Comparison of ENCODE assay signal across 19 cellular contexts in genomic region chr2:68237404-68237803, GRCh38. TPM values are rescaled to one million over a fixed set of nuclear protein-coding genes. Genes with fewer than 3 reads are reported as not detected.
A peak's percentile ranks its signal among the peaks of the same experiment; 100 is the strongest.
DNase-seq lines count a peak whose midpoint lies in the region; ATAC-seq and TF ChIP-seq lines count a peak whose summit lies in the region.
"Had no signal": no experiment of that assay in that cellular context is flagged by ENCODE, and none has a peak within 500 bp of the region (broad histone marks: within the 10 kb centered on the region; RNA-seq: fewer than 3 reads in every experiment).

No MANE protein-coding gene starts in this region.

- peak overlapping the region in 2 of 10 donors; percentile 7 to 18 for H3K27ac ChIP-seq in heart right ventricle
- no peak overlapping the region for H3K27ac ChIP-seq in right cardiac atrium (ENCODE audit: low read length)
- H3K27ac ChIP-seq: hepatocyte had no signal

- H3K27ac Mint-ChIP-seq in activated T-helper 1 cell treated with anti-CD3 and anti-CD28 coated beads, Interleukin-12 subunit alpha, Interleukin-12 subunit beta, Interleukin-2, Interleukin-4 antibody, amounts not matched to agents 30 ng/mL and 10 ng/mL and 1 ng/mL, durations not matched to agents 14 hours and 24 hours and 36 hours = no peak overlapping the region

- DNase-seq in heart right ventricle (no peak), cardiac septum (ENCODE audit: low spot score) (no peak), adipocyte (ENCODE audit: low read depth) (peak; percentile 73), right cardiac atrium (no peak), RPMI8226 (no peak)
- DNase-seq in activated T-helper 1 cell treated with anti-CD3 and anti-CD28 coated beads, Interleukin-12 subunit alpha, Interleukin-12 subunit beta, Interleukin-2, Interleukin-4 antibody, amounts not matched to agents 30 ng/mL and 10 ng/mL and 1 ng/mL, durations not matched to agents 14 hours and 24 hours and 36 hours (ENCODE audit: low spot score) = no peak
- DNase-seq: ACHN; activated CD4-positive, CD25-positive, alpha-beta regulatory T cell treated with anti-CD3 and anti-CD28 coated beads, Interleukin-2, amount 50 U/mL, for 72 hours; activated CD8-positive, alpha-beta memory T cell treated with anti-CD3 and anti-CD28 coated beads, Interleukin-2, amount 50 U/mL, for 4 hours; activated naive CD4-positive, alpha-beta T cell treated with anti-CD3 and anti-CD28 coated beads for 36 hours; left colon; NCI-H1436 treated with DMSO at 0.1 percent for 48 hours; stimulated activated naive B cell treated with anti-CD40 and anti-IgM and Interleukin-4, amounts not matched to agents 10 μg/mL and 1 μg/mL and 100 μg/mL, for 72 hours; T-cell had no signal

- peaks cover 56% of the 10 kb centered on the region for H3K4me1 Mint-ChIP-seq in activated T-helper 1 cell treated with anti-CD3 and anti-CD28 coated beads, Interleukin-12 subunit alpha, Interleukin-12 subunit beta, Interleukin-2, Interleukin-4 antibody, amounts not matched to agents 30 ng/mL and 10 ng/mL and 1 ng/mL, durations not matched to agents 14 hours and 24 hours and 36 hours (ENCODE audit: low read depth)

- no peaks in the 10 kb centered on the region for H3K9me3 ChIP-seq in heart right ventricle
- H3K9me3 ChIP-seq in adipocyte (ENCODE audit: control insufficient read depth, low read length) = no peaks in the 10 kb centered on the region
- no peaks in the 10 kb centered on the region for H3K9me3 ChIP-seq in right cardiac atrium (ENCODE audit: control insufficient read depth, low read length)

- H3K36me3 Mint-ChIP-seq in activated T-helper 1 cell treated with anti-CD3 and anti-CD28 coated beads, Interleukin-12 subunit alpha, Interleukin-12 subunit beta, Interleukin-2, Interleukin-4 antibody, amounts not matched to agents 30 ng/mL and 10 ng/mL and 1 ng/mL, durations not matched to agents 14 hours and 24 hours and 36 hours (ENCODE audit: low read depth) = peaks cover 6% of the 10 kb centered on the region

- ATAC-seq in heart right ventricle (peak in 5 of 8 donors; percentile 41 to 61 (median 53)), right cardiac atrium (peak; percentile 43 to 50), HG02870 (IDR thresholded peaks at IDR 0.05; ENCODE audit: unreplicated experiment) (no peak), GM19452 (IDR thresholded peaks at IDR 0.05; ENCODE audit: unreplicated experiment) (no peak)
- ATAC-seq: left colon, sciatic nerve had no signal

- 66 to 71% methylated on average over 2 of the region's 2 CpGs for WGBS in heart right ventricle, 2 donors
- WGBS in right cardiac atrium = 60% methylated on average over 2 of the region's 2 CpGs

- H3K4me1 ChIP-seq in heart right ventricle = peaks cover 4 to 98% (median 86%) of the 10 kb centered on the region in 9 donors
- peaks cover 34% of the 10 kb centered on the region for H3K4me1 ChIP-seq in adipocyte (ENCODE audit: control insufficient read depth, insufficient read depth, low read length)
- H3K4me1 ChIP-seq in right cardiac atrium (ENCODE audit: control insufficient read depth, insufficient read depth, low read length) = peaks cover 5% of the 10 kb centered on the region

- H3K27me3 Mint-ChIP-seq in activated T-helper 1 cell treated with anti-CD3 and anti-CD28 coated beads, Interleukin-12 subunit alpha, Interleukin-12 subunit beta, Interleukin-2, Interleukin-4 antibody, amounts not matched to agents 30 ng/mL and 10 ng/mL and 1 ng/mL, durations not matched to agents 14 hours and 24 hours and 36 hours (ENCODE audit: insufficient read depth) = no peaks in the 10 kb centered on the region
- H3K27me3 Mint-ChIP-seq: stimulated activated naive B cell treated with anti-CD40 and anti-IgM and Interleukin-4, amounts not matched to agents 10 μg/mL and 1 μg/mL and 100 μg/mL, for 72 hours; T-cell had no signal

- H3K36me3 ChIP-seq in heart right ventricle (no peaks in the 10 kb centered on the region), adipocyte (ENCODE audit: control insufficient read depth, insufficient read depth, low read length, severe bottlenecking) (no peaks in the 10 kb centered on the region)

- H3K9ac ChIP-seq in adipocyte (ENCODE audit: low read length) = no peak overlapping the region

- TF ChIP-seq CTCF in heart right ventricle (IDR thresholded peaks at IDR 0.05) = no peak

- no peaks in the 10 kb centered on the region for H3K9me3 Mint-ChIP-seq in activated T-helper 1 cell treated with anti-CD3 and anti-CD28 coated beads, Interleukin-12 subunit alpha, Interleukin-12 subunit beta, Interleukin-2, Interleukin-4 antibody, amounts not matched to agents 30 ng/mL and 10 ng/mL and 1 ng/mL, durations not matched to agents 14 hours and 24 hours and 36 hours
- H3K9me3 Mint-ChIP-seq: activated naive CD4-positive, alpha-beta T cell treated with anti-CD3 and anti-CD28 coated beads for 36 hours; nephron; stimulated activated naive B cell treated with anti-CD40 and anti-IgM and Interleukin-4, amounts not matched to agents 10 μg/mL and 1 μg/mL and 100 μg/mL, for 72 hours; T-cell had no signal

- intact Hi-C loops in heart right ventricle (cut with DNase I) = no loop called here
- intact Hi-C loops in cardiac septum (cut with DNase I) = no loop called here
- intact Hi-C loops in right cardiac atrium (cut with DNase I) = no loop called here
- intact Hi-C loops in activated T-helper 1 cell treated with anti-CD3 and anti-CD28 coated beads, Interleukin-12 subunit alpha, Interleukin-12 subunit beta, Interleukin-2, Interleukin-4 antibody, amounts not matched to agents 30 ng/mL and 10 ng/mL and 1 ng/mL, durations not matched to agents 14 hours and 24 hours and 36 hours (cut with micrococcal nuclease) = no loop called here

- no peak overlapping the region for H3K4me3 Mint-ChIP-seq in activated T-helper 1 cell treated with anti-CD3 and anti-CD28 coated beads, Interleukin-12 subunit alpha, Interleukin-12 subunit beta, Interleukin-2, Interleukin-4 antibody, amounts not matched to agents 30 ng/mL and 10 ng/mL and 1 ng/mL, durations not matched to agents 14 hours and 24 hours and 36 hours
- H3K4me3 Mint-ChIP-seq: activated naive CD4-positive, alpha-beta T cell treated with anti-CD3 and anti-CD28 coated beads for 36 hours; nephron; stimulated activated naive B cell treated with anti-CD40 and anti-IgM and Interleukin-4, amounts not matched to agents 10 μg/mL and 1 μg/mL and 100 μg/mL, for 72 hours had no signal

- H3K4me3 ChIP-seq in heart right ventricle (no peak overlapping the region), adipocyte (ENCODE audit: low read length) (peak overlapping the region; percentile 1), right cardiac atrium (ENCODE audit: low read length) (no peak overlapping the region)
- H3K4me3 ChIP-seq: hepatocyte had no signal

- H3K27me3 ChIP-seq in heart right ventricle (no peaks in the 10 kb centered on the region), adipocyte (replicated peaks; ENCODE audit: control insufficient read depth, insufficient read depth, low read length) (no peaks in the 10 kb centered on the region), right cardiac atrium (ENCODE audit: control insufficient read depth, insufficient read depth) (no peaks in the 10 kb centered on the region)
- H3K27me3 ChIP-seq: hepatocyte had no signal

RNA-seq across cellular contexts. Expression of gene PPP3R1, which starts 14.9 kb away (rescaled TPM):
- total RNA-seq in heart right ventricle (10 to 100 TPM; 32.5 to 46.1 (median 39.3) TPM), cardiac septum (33.4 TPM), right cardiac atrium (10 to 100 TPM; 37.9 to 46.2 (median 42.9) TPM)
- polyA plus RNA-seq in heart right ventricle (10 to 100 TPM in 1 of 2 donors, 1 to 10 TPM in 1; 8.4 to 13.3 TPM), right cardiac atrium (21.4 TPM)
- 84.2 and 85.9 TPM in 2 replicates for total RNA-seq in activated T-helper 1 cell treated with anti-CD3 and anti-CD28 coated beads, Interleukin-12 subunit alpha, Interleukin-12 subunit beta, Interleukin-2, Interleukin-4 antibody, amounts not matched to agents 30 ng/mL and 10 ng/mL and 1 ng/mL, durations not matched to agents 14 hours and 24 hours and 36 hours

Comparison
In these comparisons a context has a peak if more than half of its experiments do, and no peak if none do; other contexts are left out.
1. ATAC-seq: peak in heart right ventricle (5 of 8) and right cardiac atrium (2 of 2); none in HG02870 (single experiment) and GM19452 (single experiment).